In genomic region chrX:72305286-72306084, GRCh38 we compare ENCODE assay signal across 8 cellular contexts. TPM values are rescaled to one million over a fixed set of nuclear protein-coding genes. Genes with fewer than 3 reads are reported as not detected.
DNase-seq lines count a peak whose midpoint lies in the region; ATAC-seq and TF ChIP-seq lines count a peak whose summit lies in the region.

CITED1 (minus strand) TSS chrX:72305914; CDS start chrX:72302869, 3,045 bp downstream.

- H3K27me3 Mint-ChIP-seq in activated CD4-positive, alpha-beta memory T cell treated with anti-CD3 and anti-CD28 coated beads for 36 hours: peaks cover 54% of the 10 kb centered on the region

- ATAC-seq in Right ventricle myocardium superior (ENCODE audit: poor library complexity) (no peak), sciatic nerve (peak; percentile 25), GM19395 (IDR thresholded peaks at IDR 0.05; ENCODE audit: unreplicated experiment) (no peak)

- intact Hi-C loops in Right ventricle myocardium superior (cut with DNase I) (no loop called here), sciatic nerve (cut with DNase I) (no loop called here)
- intact Hi-C loops in activated CD4-positive, alpha-beta memory T cell treated with anti-CD3 and anti-CD28 coated beads for 36 hours (cut with micrococcal nuclease): loop anchor here (5.0 to 10.0 kb wide), 2 partner anchors 42 to 239 kb away; no protein-coding TSS in a partner anchor

- no peaks in the 10 kb centered on the region for H3K36me3 ChIP-seq in cardiac muscle cell

- no peaks in the 10 kb centered on the region for H3K9me3 ChIP-seq in cardiac muscle cell (ENCODE audit: low read depth)

- no peaks in the 10 kb centered on the region for H3K4me1 ChIP-seq in cardiac muscle cell (ENCODE audit: low read depth)

- CTCF ChIA-PET in activated CD4-positive, alpha-beta memory T cell treated with anti-CD3 and anti-CD28 coated beads for 36 hours (lab: Charles Lee): interaction anchor here (1.3 kb wide), 1 partner anchor 29 kb away, joined by 4 read pairs; the partner anchor contains the start of gene RPS4X

- H3K9me3 Mint-ChIP-seq in activated CD4-positive, alpha-beta memory T cell treated with anti-CD3 and anti-CD28 coated beads for 36 hours: no peaks in the 10 kb centered on the region

- no peak within 1 kb of the TSS for H3K27ac Mint-ChIP-seq in activated CD4-positive, alpha-beta memory T cell treated with anti-CD3 and anti-CD28 coated beads for 36 hours

- H3K27me3 ChIP-seq in cardiac muscle cell: peaks cover 63% of the 10 kb centered on the region

- peak within 1 kb of the TSS; percentile 70 for H3K4me3 Mint-ChIP-seq in activated CD4-positive, alpha-beta memory T cell treated with anti-CD3 and anti-CD28 coated beads for 36 hours

- TF ChIP-seq CTCF in cardiac muscle cell (IDR thresholded peaks at IDR 0.05; ENCODE audit: low read depth, low read length): no peak
- TF ChIP-seq CTCF in fibroblast of villous mesenchyme (IDR thresholded peaks at IDR 0.05; ENCODE audit: insufficient read depth, low read depth, low read length): no peak

- POLR2A ChIA-PET in activated CD4-positive, alpha-beta memory T cell treated with anti-CD3 and anti-CD28 coated beads for 36 hours (lab: Charles Lee): interaction anchor here (1.4 kb wide), 1 partner anchor 37 kb away, joined by 3 read pairs; no protein-coding TSS in a partner anchor

- DNase-seq in cardiac muscle cell (ENCODE audit: low read depth in 1 of 2, low spot score in 1 of 2) (no peak), Right ventricle myocardium superior (no peak), fibroblast of villous mesenchyme (ENCODE audit: low read depth) (no peak), sciatic nerve (ENCODE audit: low spot score) (no peak), NCI-H2107 (lab: John Stamatoyannopoulos, UW) (no peak), NCI-H2196 treated with DMSO at 0.1 percent for 48 hours (lab: John Stamatoyannopoulos, UW; ENCODE audit: unreplicated experiment) (no peak)
- DNase-seq in activated CD4-positive, alpha-beta memory T cell treated with anti-CD3 and anti-CD28 coated beads for 36 hours: peak; percentile 12

- H3K27ac ChIP-seq in cardiac muscle cell: no peak within 1 kb of the TSS

- peaks cover 29% of the 10 kb centered on the region for H3K4me1 Mint-ChIP-seq in activated CD4-positive, alpha-beta memory T cell treated with anti-CD3 and anti-CD28 coated beads for 36 hours (ENCODE audit: low read depth)

- H3K4me3 ChIP-seq in cardiac muscle cell: peak within 1 kb of the TSS; percentile 59
- H3K4me3 ChIP-seq in fibroblast of villous mesenchyme (ENCODE audit: low read depth, low read length): peak within 1 kb of the TSS; percentile 62

- no peaks in the 10 kb centered on the region for H3K36me3 Mint-ChIP-seq in activated CD4-positive, alpha-beta memory T cell treated with anti-CD3 and anti-CD28 coated beads for 36 hours

RNA-seq across cellular contexts. Expression of gene CITED1, which starts in this region (rescaled TPM):
- total RNA-seq in cardiac muscle cell (1.1 and 2.2 TPM in 2 replicates), Right ventricle myocardium superior (not detected), fibroblast of villous mesenchyme (not detected in 2 replicates), sciatic nerve (1.9 TPM)
- 1.0 TPM in 1 of 2 replicates, not detected in the other for polyA plus RNA-seq in cardiac muscle cell
- not detected for total RNA-seq in activated CD4-positive, alpha-beta memory T cell treated with anti-CD3 and anti-CD28 coated beads for 36 hours

Comparison
In these comparisons a context has a peak if more than half of its experiments do, and no peak if none do; other contexts are left out.
1. Peak in DNase-seq in activated CD4-positive, alpha-beta memory T cell treated with anti-CD3 and anti-CD28 coated beads for 36 hours; RNA of the gene not detected or under 1 TPM.